Comparison of ENCODE assay signal across 9 cellular contexts in genomic region chr12:16310934-16311333, GRCh38. TPM values are rescaled to one million over a fixed set of nuclear protein-coding genes. Genes with fewer than 3 reads are reported as not detected.
"Had no signal": no experiment of that assay in that cellular context is flagged by ENCODE, and none has a peak within 500 bp of the region (broad histone marks: within the 10 kb centered on the region; RNA-seq: fewer than 3 reads in every experiment).

No MANE protein-coding gene starts in this region.

- ATAC-seq: K562 had no signal

- H3K27ac ChIP-seq: HL-60 had no signal

- FAIRE-seq: HTR-8/SVneo, K562 had no signal

- DNase-seq: IMR-90, KBM-7, KG1 had no signal

- H3K4me3 ChIP-seq: K562 had no signal

RNA-seq across cellular contexts. Expression of gene SLC15A5, which starts 33.4 kb away (rescaled TPM):
- total RNA-seq: HT-29, HT1080, IMR-90, K562 had no signal
- polyA plus RNA-seq: IgD-negative memory B cell, IMR-90, K562 had no signal

RNA-seq across cellular contexts. Expression of gene MGST1, which starts 36.5 kb away (rescaled TPM):
- polyA plus RNA-seq: IgD-negative memory B cell had no signal
